Comparison of ENCODE assay signal across 33 cellular contexts in genomic region chr1:147719029-147719703, GRCh38. TPM values are rescaled to one million over a fixed set of nuclear protein-coding genes. Genes with fewer than 3 reads are reported as not detected.
A peak's percentile ranks its signal among the peaks of the same experiment; 100 is the strongest.
DNase-seq lines count a peak whose midpoint lies in the region; ATAC-seq and TF ChIP-seq lines count a peak whose summit lies in the region.
"Had no signal": no experiment of that assay in that cellular context is flagged by ENCODE, and none has a peak within 500 bp of the region (broad histone marks: within the 10 kb centered on the region; RNA-seq: fewer than 3 reads in every experiment).

No MANE protein-coding gene starts in this region.

- BruUV-seq in PC-9 (replicated peaks; lab: Mats Ljungman, UMichigan): no TSS peak

- H2AFZ ChIP-seq in PC-9: no peak overlapping the region

- peak overlapping the region; percentile 35; the same call in 1 of the 2 replicates for H3K27ac ChIP-seq in PC-9
- H3K27ac ChIP-seq: BLaER1, breast epithelium, right atrium auricular region, vagina, WERI-Rb-1 had no signal

- no peaks in the 10 kb centered on the region for H3K9me2 ChIP-seq in PC-9 (ENCODE audit: insufficient read depth)

- in situ Hi-C loops in Caki2 (cut with HindIII; ENCODE audit: low pct_unique_long_range_greater_than_20kb, low sequenced_read_pairs): no loop called here

- CTCF ChIA-PET in PC-9 (lab: Charles Lee): interaction anchor here (0.7 kb wide), 2 partner anchors 23 to 55 kb away, joined by 3 read pairs; no protein-coding TSS in a partner anchor

- no peaks in the 10 kb centered on the region for H3K36me3 Mint-ChIP-seq in progenitor cell of endocrine pancreas (ENCODE audit: insufficient read depth)

- peaks cover 58% of the 10 kb centered on the region for H3F3A ChIP-seq in PC-9 (ENCODE audit: insufficient read depth, low read depth)

- no peaks in the 10 kb centered on the region for H3K4me1 Mint-ChIP-seq in progenitor cell of endocrine pancreas (ENCODE audit: low read depth)

- no peak overlapping the region for H3K4me3 Mint-ChIP-seq in progenitor cell of endocrine pancreas (ENCODE audit: low read depth)
- H3K4me3 Mint-ChIP-seq: activated naive CD8-positive, alpha-beta T cell; stimulated activated naive CD8-positive, alpha-beta T cell treated with anti-CD3 and anti-CD28 coated beads, Interleukin-15, Interleukin-2, amounts not matched to agents 100 ng/mL and 50 ng/mL, for 24 hours had no signal

- DNase-seq in Caki2 (ENCODE audit: low read depth) (peak; percentile 14), ELF-1 (ENCODE audit: low read depth, low spot score) (peak; percentile 27), PC-9 (peak; percentile 48 to 61), myocyte (ENCODE audit: low read depth) (peak; percentile 45), progenitor cell of endocrine pancreas (ENCODE audit: low spot score, unreplicated experiment) (no peak), AML-193 (lab: John Stamatoyannopoulos, UW) (no peak)
- DNase-seq: activated CD4-positive, alpha-beta T cell treated with anti-CD3 and anti-CD28 coated beads for 4 hours; activated CD8-positive, alpha-beta memory T cell treated with anti-CD3 and anti-CD28 coated beads for 24 hours; activated T-cell treated with anti-CD3 and anti-CD28 coated beads for 4 hours; COR-L47; EL; hypothalamus; KG1; NCI-H1105 treated with DMSO at 0.1 percent for 48 hours; NCI-H1930; NCI-H748 treated with DMSO at 0.1 percent for 48 hours; RPMI8226; stimulated activated CD4-positive, alpha-beta T cell treated with anti-CD3 and anti-CD28 coated beads, Interleukin-1b, Interleukin-23, amount 100 ng/mL, for 48 hours; stimulated activated CD8-positive, alpha-beta memory T cell treated with anti-CD3 and anti-CD28 coated beads, Interleukin-4, amount 100 ng/mL, for 48 hours; T1000; WERI-Rb-1 had no signal

- H3K27me3 Mint-ChIP-seq in progenitor cell of endocrine pancreas: peaks cover 36% of the 10 kb centered on the region

- no peaks in the 10 kb centered on the region for H3K79me2 ChIP-seq in PC-9 (ENCODE audit: low read depth)

- H4K20me1 ChIP-seq in PC-9 (ENCODE audit: insufficient read depth): no peaks in the 10 kb centered on the region
- H4K20me1 ChIP-seq: BLaER1 had no signal

- peaks cover 2% of the 10 kb centered on the region for H3K9me3 Mint-ChIP-seq in progenitor cell of endocrine pancreas (ENCODE audit: low read depth)
- H3K9me3 Mint-ChIP-seq: stimulated activated naive CD8-positive, alpha-beta T cell treated with anti-CD3 and anti-CD28 coated beads, Interleukin-15, Interleukin-2, amounts not matched to agents 100 ng/mL and 50 ng/mL, for 24 hours had no signal

- no peaks in the 10 kb centered on the region for H3K27me3 ChIP-seq in PC-9 (ENCODE audit: insufficient read depth, low read depth)
- H3K27me3 ChIP-seq: BLaER1, breast epithelium, right atrium auricular region, vagina had no signal

- peak overlapping the region; percentile 21 for H3K4me2 ChIP-seq in PC-9
- H3K4me2 ChIP-seq: BLaER1 had no signal

- ATAC-seq in GM18519 (IDR thresholded peaks at IDR 0.05; ENCODE audit: low FRiP score, unreplicated experiment): no peak
- ATAC-seq: GM12878, left lobe of liver had no signal

- intact Hi-C loops in PC-9 (cut with micrococcal nuclease; ENCODE audit: unreplicated experiment): no loop called here

- H3K27ac Mint-ChIP-seq in progenitor cell of endocrine pancreas: no peak overlapping the region
- H3K27ac Mint-ChIP-seq: activated naive CD8-positive, alpha-beta T cell; stimulated activated naive CD8-positive, alpha-beta T cell treated with anti-CD3 and anti-CD28 coated beads, Interleukin-15, Interleukin-2, amounts not matched to agents 100 ng/mL and 50 ng/mL, for 24 hours had no signal

- TF ChIP-seq CTCF in PC-9 (conservative IDR thresholded peaks at IDR 0.05): no peak
- TF ChIP-seq CTCF in progenitor cell of endocrine pancreas (IDR thresholded peaks at IDR 0.05; ENCODE audit: unreplicated experiment): no peak

- H3K4me1 ChIP-seq in PC-9 (replicated peaks; ENCODE audit: insufficient read depth): peaks cover 93% of the 10 kb centered on the region
- H3K4me1 ChIP-seq: breast epithelium, vagina had no signal

- no peak overlapping the region for H3K4me3 ChIP-seq in PC-9
- H3K4me3 ChIP-seq: BLaER1, breast epithelium, GM12878, right atrium auricular region, vagina had no signal

- peaks cover 7% of the 10 kb centered on the region; the same call in 1 of the 2 replicates for H3K9me3 ChIP-seq in PC-9 (ENCODE audit: insufficient read depth, low read depth)
- H3K9me3 ChIP-seq: breast epithelium, right atrium auricular region, vagina had no signal

- H3K36me3 ChIP-seq in PC-9 (ENCODE audit: low read depth): no peaks in the 10 kb centered on the region
- H3K36me3 ChIP-seq: BLaER1, breast epithelium, right atrium auricular region, vagina, WERI-Rb-1 had no signal

- POLR2A ChIA-PET in PC-9 (lab: Charles Lee; ENCODE audit: unreplicated experiment): no interaction called here

RNA-seq across cellular contexts. Expression of gene GJA5, which starts 41.2 kb away (rescaled TPM):
- not detected in 2 replicates for total RNA-seq in Caki2 (2014; rRNA removed; shearing (Covaris generic); ENCODE audit: low replicate concordance)
- total RNA-seq in PC-9 (2021): 2.8 and 8.7 TPM in 2 replicates
- not detected in 2 replicates for total RNA-seq in myocyte
- polyA plus RNA-seq in myocyte (2012): 0.03 TPM
- not detected in 2 replicates for total RNA-seq in progenitor cell of endocrine pancreas
- total RNA-seq: GM12878, HT1080, SK-MEL-5 had no signal
- polyA plus RNA-seq: AG04450, GM12878 had no signal

RNA-seq across cellular contexts. Expression of gene ACP6, which starts 48.8 kb away (rescaled TPM):
- total RNA-seq in Caki2 (2014; rRNA removed; shearing (Covaris generic); ENCODE audit: low replicate concordance): 14.9 and 31.2 TPM in 2 replicates
- total RNA-seq in PC-9 (2021) (71.4 and 85.3 TPM in 2 replicates), myocyte (4.9 and 10.8 TPM in 2 replicates), progenitor cell of endocrine pancreas (24.7 and 25.9 TPM in 2 replicates)
- polyA plus RNA-seq in myocyte (2012): 17.0 TPM

Comparison
In these comparisons a context has a peak if more than half of its experiments do, and no peak if none do; other contexts are left out.
1. DNase-seq: peak in Caki2 (single experiment), ELF-1 (single experiment), PC-9 (2 of 2) and myocyte (single experiment); none in progenitor cell of endocrine pancreas (single experiment) and AML-193 (0 of 2).